8 cellular contexts compared by ENCODE assay signal in the genomic region with DNA sequence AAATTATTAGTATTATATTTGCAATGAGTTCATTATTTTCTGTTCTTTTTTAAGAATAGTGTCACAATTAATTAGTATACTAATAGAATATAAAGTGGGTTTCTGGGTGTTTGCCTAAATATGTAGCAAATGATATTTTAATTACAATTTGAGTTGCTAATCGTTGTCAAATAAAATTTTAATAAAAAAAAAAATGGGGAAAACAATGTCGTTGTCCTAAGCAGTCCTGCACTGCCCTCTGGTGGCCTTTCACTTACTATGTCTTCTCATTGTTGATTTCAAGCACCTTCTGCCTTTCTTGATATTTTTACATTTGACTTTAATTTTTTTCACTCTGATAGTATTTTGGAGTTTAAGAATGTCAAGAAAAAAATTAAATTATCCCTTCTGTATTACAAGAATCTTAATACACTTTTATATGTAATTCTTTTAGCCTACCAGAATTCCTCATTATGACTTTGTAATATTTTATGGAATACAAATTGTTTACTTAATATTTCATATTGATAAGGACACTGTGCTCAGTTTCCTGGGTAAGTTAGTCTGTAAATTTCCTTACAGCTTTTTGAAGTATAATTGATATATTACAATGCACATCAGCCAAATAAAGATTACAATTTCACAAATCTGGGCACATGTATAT.
DNase-seq lines count a peak whose midpoint lies in the region; ATAC-seq and TF ChIP-seq lines count a peak whose summit lies in the region.

No MANE protein-coding gene starts in this region.

- H3K27ac ChIP-seq in 22Rv1 = no peak overlapping the region

- DNase-seq in ELR (ENCODE audit: low read depth) = peak; percentile 78
- peak; percentile 53 for DNase-seq in NCI-H1694 (lab: John Stamatoyannopoulos, UW)
- DNase-seq in amniotic stem cell (lab: John Stamatoyannopoulos, UW) = peak; percentile 51
- peak; percentile 58 for DNase-seq in left kidney (ENCODE audit: low read depth, low spot score)
- no peak for DNase-seq in NCI-H524 treated with DMSO at 0.1 percent for 48 hours (lab: John Stamatoyannopoulos, UW)

- peak; percentile 98 for TF ChIP-seq CTCF in 22Rv1 (IDR thresholded peaks at IDR 0.05)

- ATAC-seq in GM19324 (IDR thresholded peaks at IDR 0.05; ENCODE audit: low FRiP score, unreplicated experiment) = no peak
- ATAC-seq in GM21526 (IDR thresholded peaks at IDR 0.05; ENCODE audit: low FRiP score, unreplicated experiment) = no peak
